ENCODE assay signal across 20 cellular contexts in the genomic region with DNA sequence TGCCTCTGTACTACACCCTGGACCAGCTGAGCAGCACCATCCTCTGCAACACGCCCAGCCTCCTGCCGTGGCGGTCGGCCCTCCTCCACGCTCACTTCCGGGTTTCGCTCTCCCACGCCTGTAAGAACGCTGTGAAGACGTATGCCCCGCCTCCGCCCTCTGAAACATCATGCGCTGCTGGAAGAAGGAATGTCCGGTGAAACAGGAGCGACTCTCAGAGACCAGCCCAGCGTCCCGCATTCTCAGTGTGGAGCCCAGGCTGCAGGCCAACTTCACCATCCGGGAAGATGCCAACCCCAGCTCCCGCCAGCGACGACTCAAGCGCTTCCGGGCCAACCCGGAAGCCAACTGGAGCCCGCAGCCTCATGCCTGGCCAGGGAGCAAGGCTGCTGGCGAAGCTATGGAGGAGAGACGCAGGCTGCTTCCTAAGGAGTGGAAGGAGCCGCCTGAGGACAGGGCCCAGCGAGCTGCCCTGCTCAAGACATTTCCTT.
"Had no signal": no experiment of that assay in that cellular context is flagged by ENCODE, and none has a peak within 500 bp of the region (broad histone marks: within the 10 kb centered on the region; RNA-seq: fewer than 3 reads in every experiment).

No MANE protein-coding gene starts in this region.

- ATAC-seq: Right ventricle myocardium inferior, SK-N-SH treated with all-trans-retinoic acid at 6 μM for 48 hours, T-helper 17 cell had no signal

- H3K27me3 ChIP-seq: Peyer's patch, SJCRH30 had no signal

- H3K4me3 ChIP-seq: PC-9, Peyer's patch, SJCRH30 had no signal

- H3K4me2 ChIP-seq: PC-9 had no signal

- H3K4me1 ChIP-seq: Peyer's patch, SJCRH30 had no signal

- H2AFZ ChIP-seq: PC-9 had no signal

- H3K36me3 ChIP-seq: Peyer's patch, SJCRH30 had no signal

- H3K9me3 ChIP-seq: Peyer's patch, SJCRH30 had no signal

- H3K27ac ChIP-seq: PC-9, Peyer's patch, SJCRH30 had no signal

- DNase-seq: Karpas-422, KG1, MM.1S, NCI-H1092 treated with DMSO at 0.1 percent for 48 hours, NCI-H1436, NCI-H187, NCI-H2081, NCI-H2107, NCI-H2227 treated with DMSO at 0.1 percent for 48 hours, NCI-H510A, NCI-H524 treated with DMSO at 0.1 percent for 48 hours, NCI-H69, PC-9, SHP77 treated with DMSO at 0.1 percent for 48 hours, SJCRH30, T-helper 1 cell, T-helper 17 cell had no signal
